5 cellular contexts compared by ENCODE assay signal in the genomic region with DNA sequence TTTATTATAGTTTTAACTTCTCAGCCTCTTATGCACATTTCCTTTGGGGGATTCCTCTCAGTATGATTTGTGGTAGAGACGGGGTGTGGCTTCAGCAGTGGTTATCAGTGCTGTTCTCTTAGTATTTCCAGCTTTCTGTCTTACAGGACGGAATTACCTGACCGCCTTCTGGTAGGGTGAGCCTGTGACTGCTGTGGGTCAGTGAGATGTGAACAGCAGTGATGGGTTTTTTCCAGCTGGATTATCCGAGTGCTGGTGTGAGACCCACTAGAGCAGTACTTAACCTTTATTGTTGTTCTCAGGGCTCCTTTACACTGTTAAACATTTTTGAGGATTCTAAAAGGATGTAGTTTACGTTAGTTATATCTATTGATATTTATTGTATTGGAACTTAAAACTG.
"Had no signal": no experiment of that assay in that cellular context is flagged by ENCODE, and none has a peak within 500 bp of the region (broad histone marks: within the 10 kb centered on the region; RNA-seq: fewer than 3 reads in every experiment).

No MANE protein-coding gene starts in this region.

- H3K27ac ChIP-seq: GM23248 had no signal

- DNase-seq: GM23248, GOT3, H9, HCEC 1CT, IMR-90 had no signal

- H3K4me3 ChIP-seq: GM23248 had no signal
